Comparison of ENCODE assay signal across 11 cellular contexts in the genomic region with DNA sequence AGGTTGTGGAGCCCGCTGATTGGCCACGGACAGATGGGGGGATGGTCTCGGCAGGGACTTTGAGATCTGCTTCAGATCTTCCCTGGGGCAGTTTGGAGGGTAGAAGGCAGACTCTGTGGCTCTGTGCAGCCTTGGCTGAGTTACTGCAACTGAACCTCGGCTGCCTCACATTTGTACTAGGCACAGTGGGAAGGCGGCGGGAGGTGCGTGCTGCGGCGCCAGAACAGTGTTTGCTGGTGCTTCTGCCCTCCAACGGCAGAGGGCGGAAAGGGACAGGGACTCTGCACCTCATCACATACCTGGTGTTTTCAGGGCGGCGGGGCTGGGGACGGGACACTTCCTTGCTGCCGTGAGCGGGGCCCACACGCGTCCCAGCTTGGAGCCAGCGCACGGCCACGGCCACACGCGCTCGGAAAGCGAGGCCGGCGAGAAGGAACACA. TPM values are rescaled to one million over a fixed set of nuclear protein-coding genes. Genes with fewer than 3 reads are reported as not detected.
DNase-seq lines count a peak whose midpoint lies in the region; ATAC-seq and TF ChIP-seq lines count a peak whose summit lies in the region.
"Had no signal": no experiment of that assay in that cellular context is flagged by ENCODE, and none has a peak within 500 bp of the region (broad histone marks: within the 10 kb centered on the region; RNA-seq: fewer than 3 reads in every experiment).

No MANE protein-coding gene starts in this region.

- DNase-seq in GM23338 (ENCODE audit: low spot score): peak; percentile 91
- DNase-seq in NCI-H345 (lab: John Stamatoyannopoulos, UW): peak; percentile 80
- DNase-seq in mesendoderm: peak; percentile 92
- no peak for DNase-seq in effector memory CD8-positive, alpha-beta T cell
- DNase-seq in KG1 (lab: John Stamatoyannopoulos, UW): no peak
- DNase-seq: activated CD8-positive, alpha-beta memory T cell treated with anti-CD3 and anti-CD28 coated beads, Interleukin-2, amount 50 U/mL, for 4 hours; GM23248; NCI-H446 had no signal

- peaks cover 33% of the 10 kb centered on the region for H3K36me3 Mint-ChIP-seq in GM23338 (ENCODE audit: low read depth)
- peaks cover 57% of the 10 kb centered on the region for H3K36me3 Mint-ChIP-seq in effector memory CD8-positive, alpha-beta T cell (ENCODE audit: insufficient read depth)

- H2BK5ac ChIP-seq in mesendoderm (ENCODE audit: low read length): no peak overlapping the region

- H2BK15ac ChIP-seq in mesendoderm (replicated peaks; ENCODE audit: low read depth): no peak overlapping the region

- H3K4me1 Mint-ChIP-seq in GM23338: peaks cover 39% of the 10 kb centered on the region
- H3K4me1 Mint-ChIP-seq in effector memory CD8-positive, alpha-beta T cell (ENCODE audit: low read depth in 2 of 2): peaks cover 3 to 10% of the 10 kb centered on the region in 2 donors

- H3K4me3 ChIP-seq in GM23338 (peak overlapping the region; percentile 50), ectodermal cell (ENCODE audit: insufficient read depth, low read depth, low read length) (no peak overlapping the region), mesendoderm (ENCODE audit: low read length) (no peak overlapping the region)
- H3K4me3 ChIP-seq: GM23248 had no signal

- WGBS in ectodermal cell, 2 experiments: 73 to 76% methylated on average over 27 of the region's 27 CpGs
- no CpG with 5 or more reads among the region's 27 CpGs for WGBS in mesendoderm (ENCODE audit: extremely low coverage, insufficient coverage, low lambda C conversion rate)

- H3K27me3 ChIP-seq in GM23338 (ENCODE audit: insufficient read depth): no peaks in the 10 kb centered on the region
- no peaks in the 10 kb centered on the region for H3K27me3 ChIP-seq in ectodermal cell (ENCODE audit: control insufficient read depth, insufficient read depth, low read length, poor library complexity, severe bottlenecking)
- no peaks in the 10 kb centered on the region for H3K27me3 ChIP-seq in mesendoderm (ENCODE audit: insufficient read depth, low read length, poor library complexity)

- H3K9me3 ChIP-seq in ectodermal cell (ENCODE audit: control insufficient read depth, low read length): no peaks in the 10 kb centered on the region

- ATAC-seq in GM23338 (peak; percentile 80), HG03521 (IDR thresholded peaks at IDR 0.05; ENCODE audit: unreplicated experiment) (no peak), HG02759 (IDR thresholded peaks at IDR 0.05; ENCODE audit: unreplicated experiment) (no peak)
- ATAC-seq in effector memory CD8-positive, alpha-beta T cell (replicated peaks): no peak

- H4K20me1 ChIP-seq in GM23338 (replicated peaks; ENCODE audit: insufficient read depth): no peaks in the 10 kb centered on the region

- peaks cover 36% of the 10 kb centered on the region for H3K27me3 Mint-ChIP-seq in GM23338 (ENCODE audit: insufficient read depth, low read depth, poor library complexity)
- H3K27me3 Mint-ChIP-seq in effector memory CD8-positive, alpha-beta T cell: no peaks in the 10 kb centered on the region

- peaks cover 21% of the 10 kb centered on the region for H3F3A ChIP-seq in GM23338 (replicated peaks; ENCODE audit: low read depth)

- H3K4me3 Mint-ChIP-seq in GM23338: peak overlapping the region; percentile 63
- no peak overlapping the region for H3K4me3 Mint-ChIP-seq in effector memory CD8-positive, alpha-beta T cell

- no peak overlapping the region for H3K4ac ChIP-seq in mesendoderm (ENCODE audit: low read depth, low read length)

- H3K79me2 ChIP-seq in GM23338 (replicated peaks; ENCODE audit: insufficient read depth) (no peaks in the 10 kb centered on the region), mesendoderm (ENCODE audit: control insufficient read depth, insufficient read depth, low read length) (no peaks in the 10 kb centered on the region)

- H3K4me1 ChIP-seq in GM23338 (ENCODE audit: insufficient read depth) (peaks cover 11% of the 10 kb centered on the region), ectodermal cell (ENCODE audit: control insufficient read depth, insufficient read depth, low read length) (no peaks in the 10 kb centered on the region), mesendoderm (ENCODE audit: control insufficient read depth, low read depth, low read length) (peaks cover 4% of the 10 kb centered on the region)

- no peak overlapping the region for H2AFZ ChIP-seq in GM23338
- H2AFZ ChIP-seq: GM23248 had no signal

- no peak overlapping the region for H2BK120ac ChIP-seq in mesendoderm (ENCODE audit: low read depth, low read length)

- H4K8ac ChIP-seq in mesendoderm (ENCODE audit: low read depth, low read length): no peak overlapping the region

- H3K9me3 Mint-ChIP-seq in GM23338: no peaks in the 10 kb centered on the region
- H3K9me3 Mint-ChIP-seq in effector memory CD8-positive, alpha-beta T cell: no peaks in the 10 kb centered on the region

- no peak overlapping the region for H4K5ac ChIP-seq in mesendoderm (ENCODE audit: low read length)

- peak overlapping the region; percentile 74 for H3K9ac ChIP-seq in mesendoderm (ENCODE audit: low read length)
- H3K9ac ChIP-seq: GM23248 had no signal

- H3K18ac ChIP-seq in mesendoderm (ENCODE audit: low read length): no peak overlapping the region

- H3K4me2 ChIP-seq in GM23338 (peak overlapping the region; percentile 79), mesendoderm (ENCODE audit: low read length) (peak overlapping the region; percentile 68)

- peak overlapping the region; percentile 99 for H3K27ac Mint-ChIP-seq in GM23338
- H3K27ac Mint-ChIP-seq in effector memory CD8-positive, alpha-beta T cell: no peak overlapping the region

- no peak overlapping the region for H3K23ac ChIP-seq in mesendoderm (ENCODE audit: low read length)

- TF ChIP-seq CTCF in GM23338 (conservative IDR thresholded peaks at IDR 0.05; ENCODE audit: low read depth in 2 of 2): peak; percentile 65 to 81

- H3K79me1 ChIP-seq in mesendoderm (ENCODE audit: low read length): no peaks in the 10 kb centered on the region

- H3K36me3 ChIP-seq in GM23338 (ENCODE audit: insufficient read depth) (no peaks in the 10 kb centered on the region), ectodermal cell (ENCODE audit: control insufficient read depth, insufficient read depth, low read length) (no peaks in the 10 kb centered on the region), mesendoderm (ENCODE audit: control insufficient read depth, insufficient read depth, low read length) (peaks cover 4% of the 10 kb centered on the region)

- H3K27ac ChIP-seq in GM23338 (ENCODE audit: low read depth) (peak overlapping the region; percentile 79), ectodermal cell (ENCODE audit: insufficient read depth, low read depth, low read length, poor library complexity, severe bottlenecking) (peak overlapping the region; percentile 8), mesendoderm (ENCODE audit: low read depth, low read length) (no peak overlapping the region)
- H3K27ac ChIP-seq: GM23248 had no signal

- no peaks in the 10 kb centered on the region for H3K9me2 ChIP-seq in GM23338 (ENCODE audit: insufficient read depth)

- H3K56ac ChIP-seq in mesendoderm (ENCODE audit: low read length): peak overlapping the region; percentile 85

- no peak overlapping the region for H2AK5ac ChIP-seq in mesendoderm (ENCODE audit: low read length)

TF ChIP-seq in GM23338, 12 proteins besides CTCF, POLR2A, EP300 and RAD21 (continues in another document):
- TF ChIP-seq, protein P1, sequence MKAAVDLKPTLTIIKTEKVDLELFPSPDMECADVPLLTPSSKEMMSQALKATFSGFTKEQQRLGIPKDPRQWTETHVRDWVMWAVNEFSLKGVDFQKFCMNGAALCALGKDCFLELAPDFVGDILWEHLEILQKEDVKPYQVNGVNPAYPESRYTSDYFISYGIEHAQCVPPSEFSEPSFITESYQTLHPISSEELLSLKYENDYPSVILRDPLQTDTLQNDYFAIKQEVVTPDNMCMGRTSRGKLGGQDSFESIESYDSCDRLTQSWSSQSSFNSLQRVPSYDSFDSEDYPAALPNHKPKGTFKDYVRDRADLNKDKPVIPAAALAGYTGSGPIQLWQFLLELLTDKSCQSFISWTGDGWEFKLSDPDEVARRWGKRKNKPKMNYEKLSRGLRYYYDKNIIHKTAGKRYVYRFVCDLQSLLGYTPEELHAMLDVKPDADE (IDR thresholded peaks at IDR 0.05): no peak
- TF ChIP-seq EZH2 (IDR thresholded peaks at IDR 0.05; ENCODE audit: low read depth, unreplicated experiment) (no peak), POLR2AphosphoS5 (IDR thresholded peaks at IDR 0.05; ENCODE audit: low read depth) (peak; percentile 39)

RNA-seq across cellular contexts. Expression of a gene that starts 26.2 kb away (rescaled TPM):
- 19.7 and 24.4 TPM in 2 replicates for total RNA-seq in GM23338 (2014; rRNA removed; shearing (Covaris generic))
- 6.9 and 8.6 TPM in 2 replicates for polyA plus RNA-seq in GM23338 (2016; fragmentation: Nextera tagmentation; extraction: Ambion mirVana)
- 21.7 TPM for polyA plus RNA-seq in ectodermal cell (2013, experiment 1 of 4)
- polyA plus RNA-seq in ectodermal cell (2013, experiment 2 of 4): 24.4 TPM
- polyA plus RNA-seq in ectodermal cell (2013, experiment 3 of 4): 21.2 TPM
- polyA plus RNA-seq in ectodermal cell (2013, experiment 4 of 4): 19.4 TPM
- 8.8 TPM for polyA plus RNA-seq in mesendoderm (2013, experiment 1 of 2)
- 8.8 TPM for polyA plus RNA-seq in mesendoderm (2013, experiment 2 of 2)

RNA-seq across cellular contexts. Expression of a gene that starts 26.4 kb away (rescaled TPM):
- 53.6 and 60.0 TPM in 2 replicates for total RNA-seq in GM23338 (2014; rRNA removed; shearing (Covaris generic))
- polyA plus RNA-seq in GM23338 (2016; fragmentation: Nextera tagmentation; extraction: Ambion mirVana): 18.2 and 20.8 TPM in 2 replicates
- 56.9 TPM for polyA plus RNA-seq in ectodermal cell (2013, experiment 1 of 4)
- 55.9 TPM for polyA plus RNA-seq in ectodermal cell (2013, experiment 2 of 4)
- polyA plus RNA-seq in ectodermal cell (2013, experiment 3 of 4): 47.6 TPM
- 50.3 TPM for polyA plus RNA-seq in ectodermal cell (2013, experiment 4 of 4)
- 22.1 TPM for polyA plus RNA-seq in mesendoderm (2013, experiment 1 of 2)
- 22.1 TPM for polyA plus RNA-seq in mesendoderm (2013, experiment 2 of 2)

RNA-seq across cellular contexts. Expression of a gene that starts 49.8 kb away (rescaled TPM):
- 0.14 TPM in 1 of 2 replicates, not detected in the other for total RNA-seq in GM23338 (2014; rRNA removed; shearing (Covaris generic))
- polyA plus RNA-seq in GM23338 (2016; fragmentation: Nextera tagmentation; extraction: Ambion mirVana): 0.24 and 0.86 TPM in 2 replicates
- 1.2 TPM for polyA plus RNA-seq in ectodermal cell (2013, experiment 1 of 4)
- polyA plus RNA-seq in ectodermal cell (2013, experiment 2 of 4): 1.9 TPM
- 1.2 TPM for polyA plus RNA-seq in ectodermal cell (2013, experiment 3 of 4)
- polyA plus RNA-seq in ectodermal cell (2013, experiment 4 of 4): 0.93 TPM
- 0.34 TPM for polyA plus RNA-seq in mesendoderm (2013, experiment 1 of 2)
- 0.24 TPM for polyA plus RNA-seq in mesendoderm (2013, experiment 2 of 2)

Comparison
In these comparisons a context has a peak if more than half of its experiments do, and no peak if none do; other contexts are left out.
1. DNase-seq: peak in GM23338 (single experiment), NCI-H345 (single experiment) and mesendoderm (single experiment); none in effector memory CD8-positive, alpha-beta T cell (0 of 3) and KG1 (single experiment).